Comparison of ENCODE assay signal across 1 cellular context in the genomic region with DNA sequence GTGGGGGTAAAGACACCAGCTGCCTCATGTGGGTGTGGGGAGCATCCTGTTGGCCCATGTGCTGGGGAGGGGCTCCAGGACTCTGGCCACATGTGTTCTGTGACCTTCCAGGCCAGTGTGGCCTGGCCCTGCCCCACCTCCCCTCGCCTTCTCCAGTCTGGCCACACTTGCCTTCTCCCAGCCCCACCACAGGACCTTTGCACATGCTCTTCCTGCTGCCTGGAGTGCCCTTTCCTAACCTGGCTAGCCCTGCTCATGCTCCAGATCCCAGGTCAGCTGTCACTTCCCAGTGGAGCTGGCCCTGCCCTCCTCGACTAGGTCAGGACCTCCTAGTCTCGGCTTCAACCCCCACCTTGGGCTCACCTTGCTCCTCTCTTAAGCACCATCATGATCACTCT.
TF ChIP-seq lines count a peak whose summit lies in the region.

No MANE protein-coding gene starts in this region.

TF ChIP-seq in SK-N-SH, 30 proteins besides CTCF, POLR2A, EP300 and RAD21 (continued from another document):
- TF ChIP-seq IRF3 (IDR thresholded peaks at IDR 0.05; ENCODE audit: low read depth, low read length), result no peak
